Comparison of ENCODE assay signal across 24 cellular contexts in genomic region chr2:132814651-132815050, GRCh38.
"Had no signal": no experiment of that assay in that cellular context is flagged by ENCODE, and none has a peak within 500 bp of the region (broad histone marks: within the 10 kb centered on the region; RNA-seq: fewer than 3 reads in every experiment).

No MANE protein-coding gene starts in this region.

- H3K4me3 ChIP-seq: dorsolateral prefrontal cortex, gastrocnemius medialis, left ventricle myocardium inferior, lower lobe of right lung, right atrium auricular region, sigmoid colon, skin epidermis, thoracic aorta, transverse colon had no signal

- H3K36me3 ChIP-seq: gastrocnemius medialis, left ventricle myocardium inferior, lower lobe of right lung, right atrium auricular region, sigmoid colon, thoracic aorta, transverse colon had no signal

- FAIRE-seq: kidney had no signal

- H3K9ac ChIP-seq: parathyroid adenoma had no signal

- H3K27ac ChIP-seq: dorsolateral prefrontal cortex, gastrocnemius medialis, left ventricle myocardium inferior, lower lobe of right lung, parathyroid adenoma, right atrium auricular region, sigmoid colon, skin epidermis, thoracic aorta, transverse colon had no signal

- H3K9me3 ChIP-seq: gastrocnemius medialis, left ventricle myocardium inferior, lower lobe of right lung, right atrium auricular region, sigmoid colon, thoracic aorta, transverse colon had no signal

- ATAC-seq: esophagus mucosa; gastrocnemius medialis; left cardiac atrium; lower lobe of right lung; naive thymus-derived CD4-positive, alpha-beta T cell; stimulated activated naive B cell treated with anti-CD40 and anti-IgM and Interleukin-4, amounts not matched to agents 10 μg/mL and 1 μg/mL and 100 μg/mL, for 72 hours; stimulated activated naive CD8-positive, alpha-beta T cell treated with anti-CD3 and anti-CD28 coated beads, Interleukin-15, amount 100 ng/mL, for 72 hours had no signal

- DNase-seq: cortex of kidney; dorsolateral prefrontal cortex; effector CD8-positive, alpha-beta T cell; gastrocnemius medialis; glutamatergic neuron; immature natural killer cell; kidney; left cardiac atrium; left ventricle myocardium inferior; lower lobe of right lung; mesenchymal stem cell; naive thymus-derived CD4-positive, alpha-beta T cell; nephron progenitor cell; sigmoid colon; stimulated activated CD4-positive, alpha-beta T cell treated with anti-CD3 and anti-CD28 coated beads, Interleukin-2, amount 100 ng/mL, for 24 hours; stimulated activated CD4-positive, alpha-beta T cell treated with anti-CD3 and anti-CD28 coated beads, Interleukin-4, amount 100 ng/mL, for 4 hours; stimulated activated naive B cell treated with anti-CD40 and anti-IgM and Interleukin-4, amounts not matched to agents 10 μg/mL and 1 μg/mL and 100 μg/mL, for 72 hours; stimulated activated naive CD8-positive, alpha-beta T cell treated with anti-CD3 and anti-CD28 coated beads, Interleukin-15, amount 100 ng/mL, for 72 hours; transverse colon had no signal
